In the genomic region with DNA sequence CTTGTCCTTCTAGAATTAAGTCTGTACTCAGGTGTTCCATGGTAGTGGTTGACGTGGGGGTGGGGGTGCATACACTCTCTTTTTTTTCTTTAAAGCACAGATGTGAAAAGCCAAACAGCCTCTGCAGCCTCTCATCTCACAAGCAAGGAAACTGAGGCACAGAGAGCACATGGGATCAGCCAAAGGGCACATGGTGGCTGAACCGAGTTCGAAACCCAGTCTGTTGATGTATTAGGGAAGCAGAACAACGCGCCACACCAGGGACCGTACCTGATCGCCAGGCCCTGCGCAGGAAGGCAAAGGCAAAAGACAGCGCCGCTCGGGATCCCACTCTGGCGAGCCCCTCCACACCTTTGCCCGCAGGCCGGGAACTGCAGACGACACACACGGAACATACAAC, we compare ENCODE assay signal across 24 cellular contexts.
"Had no signal": no experiment of that assay in that cellular context is flagged by ENCODE, and none has a peak within 500 bp of the region (broad histone marks: within the 10 kb centered on the region; RNA-seq: fewer than 3 reads in every experiment).

No MANE protein-coding gene starts in this region.

- H3K36me3 Mint-ChIP-seq: activated naive CD4-positive, alpha-beta T cell treated with anti-CD3 and anti-CD28 coated beads, Interleukin-2, amount 50 U/mL, for 72 hours; activated naive CD8-positive, alpha-beta T cell treated with anti-CD3 and anti-CD28 coated beads, Interleukin-2, amount 10 ng/mL, durations not matched to agents 7 days and 5 days had no signal

- H3K27ac ChIP-seq: ascending aorta, epithelial cell of prostate had no signal

- H3K9me3 ChIP-seq: ascending aorta had no signal

- DNase-seq: activated CD4-positive, alpha-beta memory T cell treated with anti-CD3 and anti-CD28 coated beads, Interleukin-2, amount 10 ng/mL, durations not matched to agents 7 days and 5 days; activated CD4-positive, alpha-beta T cell treated with anti-CD3 and anti-CD28 coated beads for 1 hour; activated CD4-positive, alpha-beta T cell treated with anti-CD3 and anti-CD28 coated beads for 4 hours; activated CD4-positive, alpha-beta T cell treated with anti-CD3 and anti-CD28 coated beads, Interleukin-2, amount 10 ng/mL, durations not matched to agents 7 days and 5 days; activated CD4-positive, alpha-beta T cell treated with anti-CD3 and anti-CD28 coated beads, Interleukin-2, amount 50 U/mL, for 4 hours; activated CD8-positive, alpha-beta memory T cell treated with anti-CD3 and anti-CD28 coated beads, Interleukin-2, amount 50 U/mL, for 48 hours; activated gamma-delta T cell; activated naive CD4-positive, alpha-beta T cell; activated naive CD4-positive, alpha-beta T cell treated with anti-CD3 and anti-CD28 coated beads, Interleukin-2, amount 10 ng/mL, durations not matched to agents 7 days and 5 days; activated naive CD8-positive, alpha-beta T cell treated with anti-CD3 and anti-CD28 coated beads, Interleukin-2, amount 10 ng/mL, durations not matched to agents 7 days and 5 days; activated T-cell treated with anti-CD3 and anti-CD28 coated beads for 4 hours; activated T-cell treated with anti-CD3 and anti-CD28 coated beads, Interleukin-2, amount 50 U/mL, for 24 hours; activated T-cell treated with anti-CD3 and anti-CD28 coated beads, Interleukin-2, amount 50 U/mL, for 72 hours; caudate nucleus; cortex of kidney; dermis blood vessel endothelial cell; effector CD4-positive, alpha-beta T cell; effector memory CD8-positive, alpha-beta T cell; foreskin fibroblast; T-helper 2 cell had no signal

- H3K27ac Mint-ChIP-seq: activated CD4-positive, alpha-beta memory T cell treated with anti-CD3 and anti-CD28 coated beads, Interleukin-2, amount 10 ng/mL, durations not matched to agents 7 days and 5 days; activated CD4-positive, alpha-beta T cell treated with anti-CD3 and anti-CD28 coated beads, Interleukin-2, amount 10 ng/mL, durations not matched to agents 7 days and 5 days; activated naive CD4-positive, alpha-beta T cell treated with anti-CD3 and anti-CD28 coated beads, Interleukin-2, amount 10 ng/mL, durations not matched to agents 7 days and 5 days; activated naive CD4-positive, alpha-beta T cell treated with anti-CD3 and anti-CD28 coated beads, Interleukin-2, amount 50 U/mL, for 72 hours; activated naive CD8-positive, alpha-beta T cell treated with anti-CD3 and anti-CD28 coated beads, Interleukin-2, amount 10 ng/mL, durations not matched to agents 7 days and 5 days; activated T-cell treated with anti-CD3 and anti-CD28 coated beads, Interleukin-2, amount 50 U/mL, for 24 hours; activated T-cell treated with anti-CD3 and anti-CD28 coated beads, Interleukin-2, amount 50 U/mL, for 72 hours; effector memory CD8-positive, alpha-beta T cell had no signal

- H3K4me1 Mint-ChIP-seq: activated CD4-positive, alpha-beta memory T cell treated with anti-CD3 and anti-CD28 coated beads, Interleukin-2, amount 10 ng/mL, durations not matched to agents 7 days and 5 days; activated CD4-positive, alpha-beta T cell treated with anti-CD3 and anti-CD28 coated beads, Interleukin-2, amount 10 ng/mL, durations not matched to agents 7 days and 5 days; activated naive CD4-positive, alpha-beta T cell treated with anti-CD3 and anti-CD28 coated beads, Interleukin-2, amount 10 ng/mL, durations not matched to agents 7 days and 5 days; activated naive CD8-positive, alpha-beta T cell treated with anti-CD3 and anti-CD28 coated beads, Interleukin-2, amount 10 ng/mL, durations not matched to agents 7 days and 5 days had no signal

- H3K4me3 ChIP-seq: ascending aorta had no signal

- H3K27me3 Mint-ChIP-seq: activated CD4-positive, alpha-beta memory T cell treated with anti-CD3 and anti-CD28 coated beads, Interleukin-2, amount 10 ng/mL, durations not matched to agents 7 days and 5 days; activated CD4-positive, alpha-beta T cell treated with anti-CD3 and anti-CD28 coated beads, Interleukin-2, amount 10 ng/mL, durations not matched to agents 7 days and 5 days; activated naive CD4-positive, alpha-beta T cell treated with anti-CD3 and anti-CD28 coated beads, Interleukin-2, amount 10 ng/mL, durations not matched to agents 7 days and 5 days; activated naive CD8-positive, alpha-beta T cell treated with anti-CD3 and anti-CD28 coated beads, Interleukin-2, amount 10 ng/mL, durations not matched to agents 7 days and 5 days; activated T-cell treated with anti-CD3 and anti-CD28 coated beads, Interleukin-2, amount 50 U/mL, for 24 hours; brain; effector memory CD8-positive, alpha-beta T cell had no signal

- H3K9me3 Mint-ChIP-seq: activated CD4-positive, alpha-beta memory T cell treated with anti-CD3 and anti-CD28 coated beads, Interleukin-2, amount 10 ng/mL, durations not matched to agents 7 days and 5 days; activated CD4-positive, alpha-beta T cell treated with anti-CD3 and anti-CD28 coated beads, Interleukin-2, amount 10 ng/mL, durations not matched to agents 7 days and 5 days; activated naive CD4-positive, alpha-beta T cell treated with anti-CD3 and anti-CD28 coated beads, Interleukin-2, amount 10 ng/mL, durations not matched to agents 7 days and 5 days; activated naive CD4-positive, alpha-beta T cell treated with anti-CD3 and anti-CD28 coated beads, Interleukin-2, amount 50 U/mL, for 72 hours; activated naive CD8-positive, alpha-beta T cell treated with anti-CD3 and anti-CD28 coated beads, Interleukin-2, amount 10 ng/mL, durations not matched to agents 7 days and 5 days; activated T-cell treated with anti-CD3 and anti-CD28 coated beads, Interleukin-2, amount 50 U/mL, for 24 hours; activated T-cell treated with anti-CD3 and anti-CD28 coated beads, Interleukin-2, amount 50 U/mL, for 72 hours; brain; effector memory CD8-positive, alpha-beta T cell had no signal

- H3K27me3 ChIP-seq: ascending aorta had no signal

- ATAC-seq: activated naive CD4-positive, alpha-beta T cell treated with anti-CD3 and anti-CD28 coated beads, Interleukin-2, amount 50 U/mL, for 72 hours; activated T-cell treated with anti-CD3 and anti-CD28 coated beads, Interleukin-2, amount 50 U/mL, for 72 hours; effector memory CD8-positive, alpha-beta T cell had no signal

- H3K4me1 ChIP-seq: ascending aorta had no signal

- H3K4me3 Mint-ChIP-seq: activated CD4-positive, alpha-beta memory T cell treated with anti-CD3 and anti-CD28 coated beads, Interleukin-2, amount 10 ng/mL, durations not matched to agents 7 days and 5 days; activated CD4-positive, alpha-beta T cell treated with anti-CD3 and anti-CD28 coated beads, Interleukin-2, amount 10 ng/mL, durations not matched to agents 7 days and 5 days; activated naive CD4-positive, alpha-beta T cell treated with anti-CD3 and anti-CD28 coated beads, Interleukin-2, amount 10 ng/mL, durations not matched to agents 7 days and 5 days; activated naive CD8-positive, alpha-beta T cell treated with anti-CD3 and anti-CD28 coated beads, Interleukin-2, amount 10 ng/mL, durations not matched to agents 7 days and 5 days; activated T-cell treated with anti-CD3 and anti-CD28 coated beads, Interleukin-2, amount 50 U/mL, for 24 hours; activated T-cell treated with anti-CD3 and anti-CD28 coated beads, Interleukin-2, amount 50 U/mL, for 72 hours; brain; effector memory CD8-positive, alpha-beta T cell had no signal
